In the genomic region with DNA sequence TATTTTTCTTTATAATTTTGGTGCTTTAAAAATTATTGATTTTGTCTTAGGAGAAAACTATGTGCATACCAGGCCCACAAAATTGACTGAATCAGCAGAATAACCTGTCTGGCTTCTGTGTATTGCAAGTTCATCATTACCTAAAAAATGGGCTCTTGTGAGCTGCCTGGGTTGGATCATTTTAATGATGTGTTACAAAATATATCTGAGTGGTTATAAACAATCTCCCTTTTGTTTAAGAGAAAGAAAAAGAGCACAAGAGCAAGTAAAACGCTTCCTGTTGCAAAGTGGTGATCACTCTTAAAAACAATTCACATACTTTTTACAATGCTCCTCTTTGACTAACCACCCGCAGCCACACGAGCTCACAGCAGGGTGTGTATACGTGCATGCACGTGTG, we compare ENCODE assay signal across 21 cellular contexts.
A peak's percentile ranks its signal among the peaks of the same experiment; 100 is the strongest.
DNase-seq lines count a peak whose midpoint lies in the region; ATAC-seq and TF ChIP-seq lines count a peak whose summit lies in the region.
"Had no signal": no experiment of that assay in that cellular context is flagged by ENCODE, and none has a peak within 500 bp of the region (broad histone marks: within the 10 kb centered on the region; RNA-seq: fewer than 3 reads in every experiment).

No MANE protein-coding gene starts in this region.

- ATAC-seq in DND-41 (ENCODE audit: insufficient read depth, low read depth), result no peak
- ATAC-seq in HG03571 (IDR thresholded peaks at IDR 0.05; ENCODE audit: unreplicated experiment), result no peak
- ATAC-seq: esophagus mucosa; left colon; stimulated activated naive CD8-positive, alpha-beta T cell treated with anti-CD3 and anti-CD28 coated beads, Interleukin-15, Interleukin-2, amounts not matched to agents 100 U/mL and 50 U/mL, for 24 hours had no signal

- H3K4me3 ChIP-seq in DND-41 (ENCODE audit: low read depth in 1 of 2, low read length in 2 of 2), result no peak overlapping the region
- no peak overlapping the region for H3K4me3 ChIP-seq in esophagus muscularis mucosa
- no peak overlapping the region for H3K4me3 ChIP-seq in ovary
- H3K4me3 ChIP-seq: tibial artery had no signal

- H3K9ac ChIP-seq in DND-41 (ENCODE audit: low read depth, low read length), result no peak overlapping the region

- TF ChIP-seq CTCF in DND-41 (IDR thresholded peaks at IDR 0.05; ENCODE audit: borderline replicate concordance, extremely low read depth, low read length, poor library complexity, severe bottlenecking), result no peak
- no peak for TF ChIP-seq CTCF in esophagus muscularis mucosa (IDR thresholded peaks at IDR 0.05)
- no peak for TF ChIP-seq CTCF in ovary (IDR thresholded peaks at IDR 0.05)

- H3K27me3 ChIP-seq in DND-41 (ENCODE audit: insufficient read depth, low read length, poor library complexity) (no peaks in the 10 kb centered on the region), esophagus muscularis mucosa (no peaks in the 10 kb centered on the region), ovary (no peaks in the 10 kb centered on the region)
- H3K27me3 ChIP-seq: tibial artery had no signal

- intact Hi-C loops in esophagus muscularis mucosa (cut with DNase I), result no loop called here
- intact Hi-C loops in ovary (cut with DNase I), result loop anchor here in 1 of 4 donors (5.0 kb wide), 1 partner anchor 1312 kb away; a partner anchor contains a TSS

- 30% methylated on average over 5 of the region's 5 CpGs for WGBS in esophagus muscularis mucosa
- 56 to 65% (median 60%) methylated on average over 5 of the region's 5 CpGs for WGBS in ovary, 3 donors

- no peaks in the 10 kb centered on the region for H3K4me1 ChIP-seq in DND-41 (ENCODE audit: insufficient read depth, low read length)
- peaks cover 0 to 27% (median 25%) of the 10 kb centered on the region in 4 donors for H3K4me1 ChIP-seq in esophagus muscularis mucosa
- no peaks in the 10 kb centered on the region for H3K4me1 ChIP-seq in ovary (ENCODE audit: insufficient read depth)

- H3K9me3 ChIP-seq in DND-41 (ENCODE audit: insufficient read depth, low read length, severe bottlenecking), result no peaks in the 10 kb centered on the region
- H3K9me3 ChIP-seq in esophagus muscularis mucosa, result no peaks in the 10 kb centered on the region
- no peaks in the 10 kb centered on the region for H3K9me3 ChIP-seq in ovary
- H3K9me3 ChIP-seq: tibial artery had no signal

- no peaks in the 10 kb centered on the region for H3K36me3 ChIP-seq in DND-41 (ENCODE audit: insufficient read depth, low read length)
- no peaks in the 10 kb centered on the region for H3K36me3 ChIP-seq in esophagus muscularis mucosa
- H3K36me3 ChIP-seq in ovary, result no peaks in the 10 kb centered on the region
- H3K36me3 ChIP-seq: tibial artery had no signal

- DNase-seq in DND-41, result no peak
- DNase-seq in NCI-H1105 (lab: John Stamatoyannopoulos, UW), result peak; percentile 35
- DNase-seq in NCI-H774 (lab: John Stamatoyannopoulos, UW), result peak; percentile 8
- DNase-seq in esophagus muscularis mucosa (ENCODE audit: extremely low spot score), result no peak
- no peak for DNase-seq in NCI-H226
- DNase-seq in activated CD8-positive, alpha-beta memory T cell treated with anti-CD3 and anti-CD28 coated beads, Interleukin-2, amount 50 U/mL, for 48 hours, result no peak
- DNase-seq in ovary, result no peak
- DNase-seq: activated CD4-positive, CD25-positive, alpha-beta regulatory T cell treated with anti-CD3 and anti-CD28 coated beads, Interleukin-2, amount 50 U/mL, for 72 hours; activated naive CD4-positive, alpha-beta T cell treated with anti-CD3 and anti-CD28 coated beads, Interleukin-2, amount 10 ng/mL, durations not matched to agents 7 days and 5 days; activated T-cell treated with anti-CD3 and anti-CD28 coated beads, Interleukin-2, amount 50 U/mL, for 48 hours; caudate nucleus; CD4-positive, CD25-positive, alpha-beta regulatory T cell; left colon; midbrain; NCI-H524; nephron progenitor cell; stimulated activated CD4-positive, alpha-beta T cell treated with anti-CD3 and anti-CD28 coated beads, Interleukin-2, amount 100 ng/mL, for 48 hours; stimulated activated naive CD8-positive, alpha-beta T cell treated with anti-CD3 and anti-CD28 coated beads, Interleukin-15, Interleukin-2, amounts not matched to agents 100 U/mL and 50 U/mL, for 24 hours; tibial artery had no signal

- no peak overlapping the region for H3K4me2 ChIP-seq in DND-41 (ENCODE audit: insufficient read depth, low read length)

- H3K79me2 ChIP-seq in DND-41 (ENCODE audit: insufficient read depth, low read length), result no peaks in the 10 kb centered on the region

- peak overlapping the region; percentile 48; the same call in 1 of the 2 replicates for H2AFZ ChIP-seq in DND-41 (ENCODE audit: low read depth, low read length)

- H4K20me1 ChIP-seq in DND-41 (ENCODE audit: insufficient read depth, low read length), result no peaks in the 10 kb centered on the region

- no peak overlapping the region for H3K27ac ChIP-seq in DND-41 (ENCODE audit: low read length)
- H3K27ac ChIP-seq in esophagus muscularis mucosa (replicated peaks in 1 of 4), result peak overlapping the region; percentile 6 to 40 (median 15)
- H3K27ac ChIP-seq in ovary, result no peak overlapping the region
- H3K27ac ChIP-seq: tibial artery had no signal

- TF ChIP-seq EP300 in esophagus muscularis mucosa (IDR thresholded peaks at IDR 0.05) (no peak), ovary (IDR thresholded peaks at IDR 0.05) (no peak)

- TF ChIP-seq POLR2A in esophagus muscularis mucosa (IDR thresholded peaks at IDR 0.05; ENCODE audit: low read depth), result no peak
- no peak for TF ChIP-seq POLR2A in ovary (IDR thresholded peaks at IDR 0.05)

Comparison
In these comparisons a context has a peak if more than half of its experiments do, and no peak if none do; other contexts are left out.
1. DNase-seq: peak in NCI-H1105 (single experiment) and NCI-H774 (single experiment); none in DND-41 (single experiment), esophagus muscularis mucosa (single experiment), NCI-H226 (single experiment), activated CD8-positive, alpha-beta memory T cell treated with anti-CD3 and anti-CD28 coated beads, Interleukin-2, amount 50 U/mL, for 48 hours (single experiment) and ovary (0 of 5).
2. H3K27ac ChIP-seq: peak in esophagus muscularis mucosa (4 of 4); none in DND-41 (single experiment) and ovary (0 of 2).